ENCODE assay signal across 1 cellular context in the genomic region with DNA sequence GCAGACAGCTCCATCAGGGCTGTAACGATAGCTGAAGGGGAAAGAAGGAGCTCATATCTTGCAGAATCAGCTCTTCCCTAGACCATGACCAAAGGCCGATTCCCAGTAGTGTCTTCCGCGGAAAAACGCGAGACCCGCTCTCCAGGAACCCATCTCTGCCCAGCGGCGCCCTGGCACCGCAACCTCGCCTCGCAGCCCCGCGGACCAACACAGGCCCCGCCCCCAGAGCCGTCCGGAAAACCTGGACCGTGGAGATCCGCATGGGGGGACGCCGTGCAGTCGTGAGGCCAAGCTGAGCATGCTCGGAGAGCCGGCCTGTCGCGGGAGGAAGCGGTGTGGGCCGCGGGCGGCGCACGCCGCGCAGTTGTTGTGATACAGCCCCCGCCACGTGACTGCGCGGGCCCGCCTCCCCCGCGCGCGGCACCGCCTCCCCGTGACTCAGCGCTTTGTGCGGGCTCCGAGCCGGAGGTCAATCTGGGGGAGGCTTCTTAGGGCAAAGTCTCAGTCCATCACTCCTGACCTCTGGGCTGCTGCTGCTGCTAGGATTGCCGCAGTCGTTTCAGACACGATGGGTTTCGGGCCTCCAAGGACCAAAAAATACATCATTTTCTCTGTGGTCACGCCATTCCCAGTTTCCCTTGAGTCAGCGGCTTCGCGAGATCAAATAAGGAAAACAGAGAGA.
TF ChIP-seq lines count a peak whose summit lies in the region.

No MANE protein-coding gene starts in this region.

TF ChIP-seq in K562, 482 proteins besides CTCF, POLR2A, EP300 and RAD21 (continued from another document and continues in another):
- TF ChIP-seq ZBTB49 (CRISPR knock-in tag; IDR thresholded peaks at IDR 0.05; ENCODE audit: borderline replicate concordance) (no peak), CEBPZ (IDR thresholded peaks at IDR 0.05; ENCODE audit: borderline replicate concordance, low read depth, low read length) (no peak), BRD4 (IDR thresholded peaks at IDR 0.05) (no peak), ZNF384 (IDR thresholded peaks at IDR 0.05; ENCODE audit: low read depth, low read length) (no peak), ZNF655 (CRISPR knock-in tag; IDR thresholded peaks at IDR 0.05) (no peak), MTF1 (CRISPR knock-in tag; IDR thresholded peaks at IDR 0.05; ENCODE audit: borderline replicate concordance) (no peak), GTF2E2 (tag; IDR thresholded peaks at IDR 0.05) (no peak), MLLT1 (IDR thresholded peaks at IDR 0.05) (peak in 1 of 2 experiments; percentile 22; a peak in 1 of 4 replicates), ZBTB43 (CRISPR knock-in tag; IDR thresholded peaks at IDR 0.05) (no peak), ZNF583 (CRISPR knock-in tag; IDR thresholded peaks at IDR 0.05) (no peak), ZFP30 (CRISPR knock-in tag; IDR thresholded peaks at IDR 0.05; ENCODE audit: borderline replicate concordance) (no peak), ZNF253 (CRISPR knock-in tag; conservative IDR thresholded peaks at IDR 0.05) (no peak), SMARCE1 (IDR thresholded peaks at IDR 0.05) (no peak), ZNF197 (CRISPR knock-in tag; IDR thresholded peaks at IDR 0.05; ENCODE audit: low read depth) (no peak), RNF219 (CRISPR knock-in tag; IDR thresholded peaks at IDR 0.05) (no peak), GTF2F1 (IDR thresholded peaks at IDR 0.05; ENCODE audit: low read depth, low read length) (no peak), ZNF639 (CRISPR knock-in tag; conservative IDR thresholded peaks at IDR 0.05 in 1 of 2, IDR thresholded peaks at IDR 0.05 in 1 of 2) (peak in 1 of 2 experiments; percentile 77; a peak in 2 of 4 replicates), RBFOX2 (IDR thresholded peaks at IDR 0.05; ENCODE audit: low read depth, low read length) (peak; percentile 79), TFAP4 (CRISPR knock-in tag; IDR thresholded peaks at IDR 0.05; ENCODE audit: borderline replicate concordance) (peak; percentile 91), ZKSCAN3 (CRISPR knock-in tag; IDR thresholded peaks at IDR 0.05) (no peak)
- TF ChIP-seq, protein P1, sequence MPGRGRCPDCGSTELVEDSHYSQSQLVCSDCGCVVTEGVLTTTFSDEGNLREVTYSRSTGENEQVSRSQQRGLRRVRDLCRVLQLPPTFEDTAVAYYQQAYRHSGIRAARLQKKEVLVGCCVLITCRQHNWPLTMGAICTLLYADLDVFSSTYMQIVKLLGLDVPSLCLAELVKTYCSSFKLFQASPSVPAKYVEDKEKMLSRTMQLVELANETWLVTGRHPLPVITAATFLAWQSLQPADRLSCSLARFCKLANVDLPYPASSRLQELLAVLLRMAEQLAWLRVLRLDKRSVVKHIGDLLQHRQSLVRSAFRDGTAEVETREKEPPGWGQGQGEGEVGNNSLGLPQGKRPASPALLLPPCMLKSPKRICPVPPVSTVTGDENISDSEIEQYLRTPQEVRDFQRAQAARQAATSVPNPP (IDR thresholded peaks at IDR 0.05; ENCODE audit: borderline replicate concordance, insufficient read depth, insufficient read length): no peak
- TF ChIP-seq, protein P2, sequence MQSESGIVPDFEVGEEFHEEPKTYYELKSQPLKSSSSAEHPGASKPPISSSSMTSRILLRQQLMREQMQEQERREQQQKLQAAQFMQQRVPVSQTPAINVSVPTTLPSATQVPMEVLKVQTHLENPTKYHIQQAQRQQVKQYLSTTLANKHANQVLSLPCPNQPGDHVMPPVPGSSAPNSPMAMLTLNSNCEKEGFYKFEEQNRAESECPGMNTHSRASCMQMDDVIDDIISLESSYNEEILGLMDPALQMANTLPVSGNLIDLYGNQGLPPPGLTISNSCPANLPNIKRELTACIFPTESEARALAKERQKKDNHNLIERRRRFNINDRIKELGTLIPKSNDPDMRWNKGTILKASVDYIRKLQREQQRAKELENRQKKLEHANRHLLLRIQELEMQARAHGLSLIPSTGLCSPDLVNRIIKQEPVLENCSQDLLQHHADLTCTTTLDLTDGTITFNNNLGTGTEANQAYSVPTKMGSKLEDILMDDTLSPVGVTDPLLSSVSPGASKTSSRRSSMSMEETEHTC (IDR thresholded peaks at IDR 0.05): peak; percentile 84
- TF ChIP-seq, protein P3, sequence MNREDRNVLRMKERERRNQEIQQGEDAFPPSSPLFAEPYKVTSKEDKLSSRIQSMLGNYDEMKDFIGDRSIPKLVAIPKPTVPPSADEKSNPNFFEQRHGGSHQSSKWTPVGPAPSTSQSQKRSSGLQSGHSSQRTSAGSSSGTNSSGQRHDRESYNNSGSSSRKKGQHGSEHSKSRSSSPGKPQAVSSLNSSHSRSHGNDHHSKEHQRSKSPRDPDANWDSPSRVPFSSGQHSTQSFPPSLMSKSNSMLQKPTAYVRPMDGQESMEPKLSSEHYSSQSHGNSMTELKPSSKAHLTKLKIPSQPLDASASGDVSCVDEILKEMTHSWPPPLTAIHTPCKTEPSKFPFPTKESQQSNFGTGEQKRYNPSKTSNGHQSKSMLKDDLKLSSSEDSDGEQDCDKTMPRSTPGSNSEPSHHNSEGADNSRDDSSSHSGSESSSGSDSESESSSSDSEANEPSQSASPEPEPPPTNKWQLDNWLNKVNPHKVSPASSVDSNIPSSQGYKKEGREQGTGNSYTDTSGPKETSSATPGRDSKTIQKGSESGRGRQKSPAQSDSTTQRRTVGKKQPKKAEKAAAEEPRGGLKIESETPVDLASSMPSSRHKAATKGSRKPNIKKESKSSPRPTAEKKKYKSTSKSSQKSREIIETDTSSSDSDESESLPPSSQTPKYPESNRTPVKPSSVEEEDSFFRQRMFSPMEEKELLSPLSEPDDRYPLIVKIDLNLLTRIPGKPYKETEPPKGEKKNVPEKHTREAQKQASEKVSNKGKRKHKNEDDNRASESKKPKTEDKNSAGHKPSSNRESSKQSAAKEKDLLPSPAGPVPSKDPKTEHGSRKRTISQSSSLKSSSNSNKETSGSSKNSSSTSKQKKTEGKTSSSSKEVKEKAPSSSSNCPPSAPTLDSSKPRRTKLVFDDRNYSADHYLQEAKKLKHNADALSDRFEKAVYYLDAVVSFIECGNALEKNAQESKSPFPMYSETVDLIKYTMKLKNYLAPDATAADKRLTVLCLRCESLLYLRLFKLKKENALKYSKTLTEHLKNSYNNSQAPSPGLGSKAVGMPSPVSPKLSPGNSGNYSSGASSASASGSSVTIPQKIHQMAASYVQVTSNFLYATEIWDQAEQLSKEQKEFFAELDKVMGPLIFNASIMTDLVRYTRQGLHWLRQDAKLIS (CRISPR knock-in tag; IDR thresholded peaks at IDR 0.05): 0 out of 2 replicates have a peak, but pooled peaks have one; percentile 10
- TF ChIP-seq, protein P4, sequence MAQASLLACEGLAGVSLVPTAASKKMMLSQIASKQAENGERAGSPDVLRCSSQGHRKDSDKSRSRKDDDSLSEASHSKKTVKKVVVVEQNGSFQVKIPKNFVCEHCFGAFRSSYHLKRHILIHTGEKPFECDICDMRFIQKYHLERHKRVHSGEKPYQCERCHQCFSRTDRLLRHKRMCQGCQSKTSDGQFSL (CRISPR knock-in tag; IDR thresholded peaks at IDR 0.05): peak; percentile 91
- TF ChIP-seq, protein P4 (tag; IDR thresholded peaks at IDR 0.05): peak in 1 of 2 experiments; percentile 34; a peak in 1 of 4 replicates
